ENCODE assay signal across 13 cellular contexts in the genomic region with DNA sequence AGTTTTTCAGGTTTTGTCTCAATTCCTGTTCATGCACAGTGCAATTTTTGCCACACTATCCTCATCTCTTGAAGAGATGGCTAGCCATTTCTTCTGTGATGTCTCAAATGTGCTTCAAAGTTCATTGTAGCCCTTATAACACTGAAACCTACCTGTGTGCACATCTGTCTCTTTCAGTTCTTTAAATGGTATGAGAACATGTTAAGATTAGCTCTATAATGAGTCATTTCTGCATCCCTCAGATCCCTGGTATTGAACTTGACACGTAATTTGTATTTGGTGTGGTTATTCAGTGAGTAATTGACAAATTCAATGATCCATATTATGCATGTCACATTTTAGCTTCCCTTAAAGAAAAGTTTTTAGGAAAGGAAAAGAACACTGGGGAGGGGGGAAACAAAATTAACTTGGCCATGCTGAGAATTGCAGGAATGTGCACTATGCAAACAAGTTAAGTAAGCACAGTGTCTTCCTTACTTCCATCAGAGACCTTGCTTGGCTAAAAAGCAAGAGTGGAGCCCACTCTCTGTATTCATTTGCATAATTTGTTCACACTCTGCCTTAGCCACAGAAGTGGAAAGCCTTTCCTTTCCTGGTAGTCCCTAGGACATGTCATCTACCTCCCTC.
A peak's percentile ranks its signal among the peaks of the same experiment; 100 is the strongest.
DNase-seq lines count a peak whose midpoint lies in the region; ATAC-seq and TF ChIP-seq lines count a peak whose summit lies in the region.
"Had no signal": no experiment of that assay in that cellular context is flagged by ENCODE, and none has a peak within 500 bp of the region (broad histone marks: within the 10 kb centered on the region; RNA-seq: fewer than 3 reads in every experiment).

No MANE protein-coding gene starts in this region.

- H3K9me3 ChIP-seq in suprapubic skin (no peaks in the 10 kb centered on the region), MG63 (no peaks in the 10 kb centered on the region)

- H3K4me1 ChIP-seq in suprapubic skin: no peaks in the 10 kb centered on the region

- H3K36me3 ChIP-seq in suprapubic skin (no peaks in the 10 kb centered on the region), MG63 (no peaks in the 10 kb centered on the region)

- H3K27ac ChIP-seq in suprapubic skin: no peak overlapping the region

- no peak for TF ChIP-seq POLR2A in suprapubic skin (IDR thresholded peaks at IDR 0.05)

- WGBS in suprapubic skin: 47% methylated on average over 1 of the region's 1 CpG

- DNase-seq in GM12864 (ENCODE audit: low read depth) (peak; percentile 83), suprapubic skin (ENCODE audit: low spot score in 2 of 2) (no peak), MG63 (no peak), NAMALWA (ENCODE audit: low spot score) (no peak)
- no peak for DNase-seq in activated CD4-positive, alpha-beta T cell treated with anti-CD3 and anti-CD28 coated beads for 48 hours
- DNase-seq: activated CD8-positive, alpha-beta T cell treated with anti-CD3 and anti-CD28 coated beads for 36 hours; EL; naive thymus-derived CD8-positive, alpha-beta T cell; NCI-H2107 had no signal

- TF ChIP-seq CTCF in GM12864 (IDR thresholded peaks at IDR 0.05; ENCODE audit: low read depth, low read length, missing control alignments) (no peak), suprapubic skin (IDR thresholded peaks at IDR 0.05) (no peak)

- peak overlapping the region; percentile 44; the same call in 1 of the 2 replicates for H3K4me3 ChIP-seq in GM12864 (ENCODE audit: low read depth, low read length)
- no peak overlapping the region for H3K4me3 ChIP-seq in suprapubic skin
- H3K4me3 ChIP-seq in MG63: no peak overlapping the region
- H3K4me3 ChIP-seq: smooth muscle cell had no signal

- no peak for TF ChIP-seq EP300 in suprapubic skin (IDR thresholded peaks at IDR 0.05)

- ATAC-seq in GM19324 (IDR thresholded peaks at IDR 0.05; ENCODE audit: low FRiP score, unreplicated experiment) (peak; percentile 96), HG02678 (IDR thresholded peaks at IDR 0.05; ENCODE audit: unreplicated experiment) (peak; percentile 94), HG03457 (IDR thresholded peaks at IDR 0.05; ENCODE audit: unreplicated experiment) (peak; percentile 99)
- ATAC-seq: activated CD8-positive, alpha-beta T cell treated with anti-CD3 and anti-CD28 coated beads for 36 hours; naive thymus-derived CD8-positive, alpha-beta T cell had no signal

- H3K27me3 ChIP-seq in suprapubic skin (no peaks in the 10 kb centered on the region), MG63 (no peaks in the 10 kb centered on the region)
